21 cellular contexts compared by ENCODE assay signal in genomic region chr2:34731274-34731673, GRCh38.
DNase-seq lines count a peak whose midpoint lies in the region; ATAC-seq, FAIRE-seq and TF ChIP-seq lines count a peak whose summit lies in the region.
"Had no signal": no experiment of that assay in that cellular context is flagged by ENCODE, and none has a peak within 500 bp of the region (broad histone marks: within the 10 kb centered on the region; RNA-seq: fewer than 3 reads in every experiment).

No MANE protein-coding gene starts in this region.

- H3K27ac ChIP-seq in GM12878 (ENCODE audit: control insufficient read depth, insufficient read depth) (no peak overlapping the region), foreskin keratinocyte (no peak overlapping the region), keratinocyte (ENCODE audit: control insufficient read depth, insufficient read depth, low read length) (no peak overlapping the region)
- H3K27ac ChIP-seq: A549, C4-2B had no signal

- no peaks in the 10 kb centered on the region for H3K9me1 ChIP-seq in keratinocyte (ENCODE audit: control insufficient read depth, extremely low read depth, insufficient read depth, low read length)

- TF ChIP-seq EP300 in GM12878 (IDR thresholded peaks at IDR 0.05; ENCODE audit: borderline replicate concordance in 1 of 2, control insufficient read depth in 1 of 2, low read depth in 2 of 2, low read length in 2 of 2): no peak

- no peaks in the 10 kb centered on the region for H3K4me1 Mint-ChIP-seq in Calu3 (ENCODE audit: low read depth, unreplicated experiment)
- H3K4me1 Mint-ChIP-seq: CD4-positive, alpha-beta memory T cell had no signal

- no peak for TF ChIP-seq CTCF in GM12878 (IDR thresholded peaks at IDR 0.05 in 2 of 3, conservative IDR thresholded peaks at IDR 0.05 in 1 of 3; ENCODE audit: control insufficient read depth in 2 of 3, extremely low read depth in 1 of 3, insufficient read depth in 1 of 3, low read depth in 3 of 3, low read length in 3 of 3)
- TF ChIP-seq CTCF in foreskin keratinocyte (conservative IDR thresholded peaks at IDR 0.05): no peak
- TF ChIP-seq CTCF in keratinocyte (optimal IDR thresholded peaks at IDR 0.05 in 1 of 3, IDR thresholded peaks at IDR 0.05 in 1 of 3, conservative IDR thresholded peaks at IDR 0.05 in 1 of 3; ENCODE audit: extremely low read depth in 1 of 3, insufficient read depth in 2 of 3, low read length in 3 of 3): no peak
- no peak for TF ChIP-seq CTCF in Calu3 (IDR thresholded peaks at IDR 0.05; ENCODE audit: unreplicated experiment)

- in situ Hi-C loops in GM12878 (cut with MboI): no loop called here

- SMC1A ChIA-PET in GM12878 (lab: Charles Lee; ENCODE audit: uncharacterized antibody, unreplicated experiment): interaction anchor here (1.1 kb wide), 1 partner anchor 9 kb away, joined by 3 read pairs; no protein-coding TSS in a partner anchor

- BruUV-seq in GM12878 (replicated peaks; lab: Mats Ljungman, UMichigan): no TSS peak
- no TSS peak for BruUV-seq in Calu3 (replicated peaks; lab: Mats Ljungman, UMichigan)

- H3K4me3 ChIP-seq in GM12878 (no peak overlapping the region), keratinocyte (ENCODE audit: control insufficient read depth in 2 of 3, extremely low read depth in 1 of 3, insufficient read depth in 2 of 3, low read depth in 1 of 3, low read length in 3 of 3) (no peak overlapping the region)
- H3K4me3 ChIP-seq: A549 had no signal

- H3K79me2 ChIP-seq in GM12878 (ENCODE audit: control insufficient read depth, insufficient read depth, low read length) (no peaks in the 10 kb centered on the region), keratinocyte (ENCODE audit: control insufficient read depth, insufficient read depth, low read length) (no peaks in the 10 kb centered on the region)

- no peaks in the 10 kb centered on the region for H3K4me1 ChIP-seq in GM12878 (ENCODE audit: control insufficient read depth, insufficient read depth, low read length)
- H3K4me1 ChIP-seq in foreskin keratinocyte: no peaks in the 10 kb centered on the region
- H3K4me1 ChIP-seq in keratinocyte (ENCODE audit: control insufficient read depth, extremely low read depth, insufficient read depth, low read length): no peaks in the 10 kb centered on the region
- H3K4me1 ChIP-seq: A549, BE2C had no signal

- H3K27me3 ChIP-seq in GM12878 (replicated peaks in 1 of 2; ENCODE audit: control insufficient read depth in 2 of 2, insufficient read depth in 2 of 2, low read length in 1 of 2) (no peaks in the 10 kb centered on the region), foreskin keratinocyte (no peaks in the 10 kb centered on the region), keratinocyte (ENCODE audit: control insufficient read depth, extremely low read depth, insufficient read depth, low read length) (no peaks in the 10 kb centered on the region)
- H3K27me3 ChIP-seq: BE2C had no signal

- H3K36me3 ChIP-seq in GM12878 (ENCODE audit: control insufficient read depth in 2 of 2, insufficient read depth in 2 of 2, low read length in 1 of 2) (no peaks in the 10 kb centered on the region), keratinocyte (ENCODE audit: control insufficient read depth in 2 of 2, extremely low read depth in 1 of 2, insufficient read depth in 2 of 2, low read length in 2 of 2) (no peaks in the 10 kb centered on the region)
- H3K36me3 ChIP-seq: BE2C had no signal

- 13% methylated on average over 2 of the region's 2 CpGs for WGBS in GM12878 (ENCODE audit: insufficient coverage, insufficient replicate concordance, low lambda C conversion rate, missing lambda C conversion rate)

- no peak overlapping the region for H3K27ac Mint-ChIP-seq in Calu3 (ENCODE audit: unreplicated experiment)
- H3K27ac Mint-ChIP-seq: CD4-positive, alpha-beta memory T cell; HFFc6 had no signal

- ATAC-seq in GM12878: no peak
- no peak for ATAC-seq in foreskin keratinocyte
- ATAC-seq: A549, HepG2 had no signal

- no peak overlapping the region for H3K9ac ChIP-seq in GM12878 (ENCODE audit: control insufficient read depth, insufficient read depth, low read length)
- no peak overlapping the region for H3K9ac ChIP-seq in keratinocyte (ENCODE audit: control insufficient read depth, extremely low read depth, insufficient read depth, low read length)

- H3K9me3 ChIP-seq in GM12878 (replicated peaks; ENCODE audit: control insufficient read depth, insufficient read depth, low read length) (no peaks in the 10 kb centered on the region), keratinocyte (ENCODE audit: control insufficient read depth, low read depth, low read length) (no peaks in the 10 kb centered on the region)
- H3K9me3 ChIP-seq: A549, BE2C had no signal

- RAD21 ChIA-PET in GM12878 (lab: Charles Lee; ENCODE audit: unreplicated experiment): no interaction called here

- H3K4me2 ChIP-seq in GM12878 (ENCODE audit: control insufficient read depth, insufficient read depth) (no peak overlapping the region), keratinocyte (ENCODE audit: control insufficient read depth, extremely low read depth, insufficient read depth, low read depth, low read length) (no peak overlapping the region)
- H3K4me2 ChIP-seq: A549 had no signal

- intact Hi-C loops in GM12878 (cut with micrococcal nuclease; ENCODE audit: unreplicated experiment): loop anchor here (10.0 kb wide), 1 partner anchor 466 kb away; no protein-coding TSS in a partner anchor
- intact Hi-C loops in Calu3 (cut with micrococcal nuclease; ENCODE audit: unreplicated experiment): loop anchor here (10.0 kb wide), 1 partner anchor 106 kb away; no protein-coding TSS in a partner anchor

- POLR2A ChIA-PET in GM12878 (lab: Charles Lee): no interaction called here

- H2AFZ ChIP-seq in GM12878 (ENCODE audit: control insufficient read depth, low read depth, low read length): no peak overlapping the region
- H2AFZ ChIP-seq in keratinocyte (ENCODE audit: control insufficient read depth, low read length): peak overlapping the region; percentile 39

- CTCF ChIA-PET in GM12878 (lab: Yijun Ruan, JAX) (no interaction called here), Calu3 (lab: Charles Lee) (no interaction called here)

- no peak for TF ChIP-seq RAD21 in GM12878 (IDR thresholded peaks at IDR 0.05; ENCODE audit: insufficient read depth, low read depth, low read length)

- H3K9me3 Mint-ChIP-seq in Calu3 (ENCODE audit: low read depth, unreplicated experiment): peaks cover 3% of the 10 kb centered on the region

- FAIRE-seq in GM12878 (lab: Jason Lieb, UNC) (peak; percentile 54), keratinocyte (lab: Jason Lieb, UNC) (no peak)
- FAIRE-seq: A549, D721Med, GM19239, HepG2, HTR-8/SVneo had no signal

- H3K36me3 Mint-ChIP-seq in Calu3 (ENCODE audit: insufficient read depth, unreplicated experiment): no peaks in the 10 kb centered on the region
- H3K36me3 Mint-ChIP-seq: CD4-positive, alpha-beta memory T cell had no signal

- TF ChIP-seq POLR2A in GM12878 (IDR thresholded peaks at IDR 0.05; ENCODE audit: low read depth, low read length): no peak

- no peak overlapping the region for H3K4me3 Mint-ChIP-seq in Calu3 (ENCODE audit: low read depth, unreplicated experiment)
- H3K4me3 Mint-ChIP-seq: CD4-positive, alpha-beta memory T cell; HFFc6 had no signal

- DNase-seq in GM12878 (ENCODE audit: low read depth, low spot score) (no peak), foreskin keratinocyte (peak; percentile 23 to 45), keratinocyte (ENCODE audit: low read depth, low spot score) (no peak), nucleus accumbens (lab: John Stamatoyannopoulos, UW) (no peak), Calu3 (no peak), activated T-cell treated with anti-CD3 and anti-CD28 coated beads for 4 hours (no peak)
- DNase-seq in activated CD8-positive, alpha-beta memory T cell treated with anti-CD3 and anti-CD28 coated beads, Interleukin-2, amount 50 U/mL, for 4 hours: no peak
- DNase-seq: BE2C; CD4-positive, alpha-beta memory T cell; DMS153; DMS79 treated with DMSO at 0.1 percent for 48 hours; EL; GDM1; HCEC 1CT; HFFc6 had no signal

- H3K27me3 Mint-ChIP-seq in Calu3 (ENCODE audit: unreplicated experiment): no peaks in the 10 kb centered on the region
- H3K27me3 Mint-ChIP-seq: CD4-positive, alpha-beta memory T cell had no signal

- dilution Hi-C loops in keratinocyte (cut with MboI; ENCODE audit: extremely low pct_ligation_motif_present, low sequenced_read_pairs): no loop called here

- H4K20me1 ChIP-seq in GM12878 (ENCODE audit: control insufficient read depth, insufficient read depth): no peaks in the 10 kb centered on the region
- H4K20me1 ChIP-seq in keratinocyte (ENCODE audit: control insufficient read depth, extremely low read depth, insufficient read depth, low read length): no peaks in the 10 kb centered on the region

TF ChIP-seq in GM12878, 131 proteins besides CTCF, POLR2A, EP300 and RAD21:
- no peak for TF ChIP-seq ZBTB40 (IDR thresholded peaks at IDR 0.05; ENCODE audit: borderline replicate concordance)
- no peak for TF ChIP-seq PAX8 (IDR thresholded peaks at IDR 0.05)

Comparison
In these comparisons a context has a peak if more than half of its experiments do, and no peak if none do; other contexts are left out.
1. DNase-seq: peak in foreskin keratinocyte (2 of 2); none in GM12878 (single experiment), keratinocyte (single experiment), nucleus accumbens (0 of 56), Calu3 (single experiment), activated T-cell treated with anti-CD3 and anti-CD28 coated beads for 4 hours (single experiment) and activated CD8-positive, alpha-beta memory T cell treated with anti-CD3 and anti-CD28 coated beads, Interleukin-2, amount 50 U/mL, for 4 hours (single experiment).